Comparison of ENCODE assay signal across 22 cellular contexts in genomic region chr5:179422840-179423523, GRCh38.
DNase-seq lines count a peak whose midpoint lies in the region; ATAC-seq and TF ChIP-seq lines count a peak whose summit lies in the region.
"Had no signal": no experiment of that assay in that cellular context is flagged by ENCODE, and none has a peak within 500 bp of the region (broad histone marks: within the 10 kb centered on the region; RNA-seq: fewer than 3 reads in every experiment).

No MANE protein-coding gene starts in this region.

- H3K27me3 ChIP-seq in Karpas-422 (ENCODE audit: low read length): no peaks in the 10 kb centered on the region

- H3K9ac ChIP-seq in Karpas-422 (ENCODE audit: low read length): no peak overlapping the region

- DNase-seq in natural killer cell treated with Interleukin-12 subunit alpha and Interleukin-12 subunit beta and Interleukin-15 and Interleukin-18, amount 100 ng/mL, for 72 hours (ENCODE audit: low spot score): peak; percentile 50
- DNase-seq in natural killer cell (no peak), coronary artery (ENCODE audit: low spot score) (peak; percentile 54), posterior vena cava (ENCODE audit: low spot score) (peak; percentile 35), Karpas-422 (no peak)
- no peak for DNase-seq in activated CD8-positive, alpha-beta T cell treated with anti-CD3 and anti-CD28 coated beads, Interleukin-2, amount 10 ng/mL, durations not matched to agents 7 days and 5 days
- DNase-seq: C1 segment of cervical spinal cord; CD4-positive, alpha-beta memory T cell; COR-L47; DMS53; NCI-H1092; NCI-H1417 treated with DMSO at 0.1 percent for 48 hours; NCI-H187; NCI-H2081 treated with DMSO at 0.1 percent for 48 hours; NCI-H226; NCI-H510A had no signal

- H3K27ac ChIP-seq in coronary artery: no peak overlapping the region
- H3K27ac ChIP-seq in Karpas-422 (ENCODE audit: low read length): no peak overlapping the region
- H3K27ac ChIP-seq: HL-60, RWPE1 had no signal

- peaks cover 3 to 13% of the 10 kb centered on the region in 2 donors for H3K27me3 Mint-ChIP-seq in natural killer cell treated with Interleukin-12 subunit alpha and Interleukin-12 subunit beta and Interleukin-15 and Interleukin-18, amount 100 ng/mL, for 72 hours
- H3K27me3 Mint-ChIP-seq in natural killer cell (ENCODE audit: low read depth in 2 of 2): peaks cover 4 to 8% of the 10 kb centered on the region in 2 donors
- H3K27me3 Mint-ChIP-seq in activated CD8-positive, alpha-beta T cell treated with anti-CD3 and anti-CD28 coated beads, Interleukin-2, amount 10 ng/mL, durations not matched to agents 7 days and 5 days (ENCODE audit: low read depth): no peaks in the 10 kb centered on the region

- no peak overlapping the region for H3K4me2 ChIP-seq in Karpas-422 (ENCODE audit: low read depth, low read length, poor library complexity, severe bottlenecking)
- H3K4me2 ChIP-seq: GM23338 had no signal

- intact Hi-C loops in natural killer cell (cut with micrococcal nuclease) (no loop called here), posterior vena cava (cut with DNase I) (loop anchor here in 1 of 2 donors (5.0 kb wide), 1 partner anchor 354 kb away; no protein-coding TSS in a partner anchor)

- no peak overlapping the region for H3K4me3 ChIP-seq in coronary artery
- H3K4me3 ChIP-seq in Karpas-422 (ENCODE audit: low read length): no peak overlapping the region
- H3K4me3 ChIP-seq: GM23338, HAP-1 had no signal

- no peak overlapping the region for H2AFZ ChIP-seq in Karpas-422 (ENCODE audit: low read length)
- H2AFZ ChIP-seq: GM23338 had no signal

- no peaks in the 10 kb centered on the region for H3K4me1 Mint-ChIP-seq in natural killer cell treated with Interleukin-12 subunit alpha and Interleukin-12 subunit beta and Interleukin-15 and Interleukin-18, amount 100 ng/mL, for 72 hours (ENCODE audit: low read depth in 2 of 2)
- H3K4me1 Mint-ChIP-seq in natural killer cell: no peaks in the 10 kb centered on the region
- no peaks in the 10 kb centered on the region for H3K4me1 Mint-ChIP-seq in activated CD8-positive, alpha-beta T cell treated with anti-CD3 and anti-CD28 coated beads, Interleukin-2, amount 10 ng/mL, durations not matched to agents 7 days and 5 days (ENCODE audit: low read depth)
- H3K4me1 Mint-ChIP-seq: CD4-positive, alpha-beta memory T cell; IgD-negative memory B cell had no signal

- CTCF ChIA-PET in activated CD8-positive, alpha-beta T cell treated with anti-CD3 and anti-CD28 coated beads, Interleukin-2, amount 10 ng/mL, durations not matched to agents 7 days and 5 days (lab: Charles Lee): no interaction called here

- no peak overlapping the region for H3K27ac Mint-ChIP-seq in natural killer cell treated with Interleukin-12 subunit alpha and Interleukin-12 subunit beta and Interleukin-15 and Interleukin-18, amount 100 ng/mL, for 72 hours
- no peak overlapping the region for H3K27ac Mint-ChIP-seq in natural killer cell
- no peak overlapping the region for H3K27ac Mint-ChIP-seq in activated CD8-positive, alpha-beta T cell treated with anti-CD3 and anti-CD28 coated beads, Interleukin-2, amount 10 ng/mL, durations not matched to agents 7 days and 5 days
- H3K27ac Mint-ChIP-seq: GM23338 had no signal

- H3K36me3 ChIP-seq in Karpas-422 (ENCODE audit: insufficient read depth, low read length): no peaks in the 10 kb centered on the region
- H3K36me3 ChIP-seq: HAP-1 had no signal

- TF ChIP-seq CTCF in natural killer cell (IDR thresholded peaks at IDR 0.05) (no peak), coronary artery (IDR thresholded peaks at IDR 0.05) (no peak)

- H3K36me3 Mint-ChIP-seq in natural killer cell treated with Interleukin-12 subunit alpha and Interleukin-12 subunit beta and Interleukin-15 and Interleukin-18, amount 100 ng/mL, for 72 hours: no peaks in the 10 kb centered on the region
- no peaks in the 10 kb centered on the region for H3K36me3 Mint-ChIP-seq in natural killer cell
- H3K36me3 Mint-ChIP-seq in activated CD8-positive, alpha-beta T cell treated with anti-CD3 and anti-CD28 coated beads, Interleukin-2, amount 10 ng/mL, durations not matched to agents 7 days and 5 days (ENCODE audit: low read depth): no peaks in the 10 kb centered on the region
- H3K36me3 Mint-ChIP-seq: CD4-positive, alpha-beta memory T cell; IgD-negative memory B cell had no signal

- POLR2A ChIA-PET in activated CD8-positive, alpha-beta T cell treated with anti-CD3 and anti-CD28 coated beads, Interleukin-2, amount 10 ng/mL, durations not matched to agents 7 days and 5 days (lab: Charles Lee): no interaction called here

- no peak for ATAC-seq in natural killer cell treated with Interleukin-12 subunit alpha and Interleukin-12 subunit beta and Interleukin-15 and Interleukin-18, amount 100 ng/mL, for 72 hours
- ATAC-seq in natural killer cell (no peak), HG03108 (IDR thresholded peaks at IDR 0.05; ENCODE audit: unreplicated experiment) (no peak)
- ATAC-seq in activated CD8-positive, alpha-beta T cell treated with anti-CD3 and anti-CD28 coated beads, Interleukin-2, amount 10 ng/mL, durations not matched to agents 7 days and 5 days: no peak
- ATAC-seq: GM23338 had no signal

- no peak overlapping the region for H3K4me3 Mint-ChIP-seq in natural killer cell treated with Interleukin-12 subunit alpha and Interleukin-12 subunit beta and Interleukin-15 and Interleukin-18, amount 100 ng/mL, for 72 hours
- H3K4me3 Mint-ChIP-seq in natural killer cell: no peak overlapping the region
- no peak overlapping the region for H3K4me3 Mint-ChIP-seq in activated CD8-positive, alpha-beta T cell treated with anti-CD3 and anti-CD28 coated beads, Interleukin-2, amount 10 ng/mL, durations not matched to agents 7 days and 5 days
- H3K4me3 Mint-ChIP-seq: CD4-positive, alpha-beta memory T cell; GM23338; IgD-negative memory B cell had no signal

- no peaks in the 10 kb centered on the region for H4K20me1 ChIP-seq in Karpas-422 (ENCODE audit: insufficient read depth, low read depth, low read length)

- no peaks in the 10 kb centered on the region for H3K9me3 ChIP-seq in Karpas-422 (ENCODE audit: low read length)
- H3K9me3 ChIP-seq: HAP-1 had no signal

- no peaks in the 10 kb centered on the region for H3K9me3 Mint-ChIP-seq in natural killer cell treated with Interleukin-12 subunit alpha and Interleukin-12 subunit beta and Interleukin-15 and Interleukin-18, amount 100 ng/mL, for 72 hours
- H3K9me3 Mint-ChIP-seq in natural killer cell: no peaks in the 10 kb centered on the region
- H3K9me3 Mint-ChIP-seq in activated CD8-positive, alpha-beta T cell treated with anti-CD3 and anti-CD28 coated beads, Interleukin-2, amount 10 ng/mL, durations not matched to agents 7 days and 5 days (ENCODE audit: insufficient read depth): no peaks in the 10 kb centered on the region
- H3K9me3 Mint-ChIP-seq: CD4-positive, alpha-beta memory T cell; GM23338 had no signal

- H3K4me1 ChIP-seq in Karpas-422 (ENCODE audit: low read length): no peaks in the 10 kb centered on the region
- H3K4me1 ChIP-seq: HAP-1 had no signal

- H3K9me2 ChIP-seq in Karpas-422 (replicated peaks; ENCODE audit: insufficient read depth, low read length): no peaks in the 10 kb centered on the region

- no peaks in the 10 kb centered on the region for H3K79me2 ChIP-seq in Karpas-422 (ENCODE audit: low read length)

Comparison
In these comparisons a context has a peak if more than half of its experiments do, and no peak if none do; other contexts are left out.
1. DNase-seq: peak in natural killer cell treated with Interleukin-12 subunit alpha and Interleukin-12 subunit beta and Interleukin-15 and Interleukin-18, amount 100 ng/mL, for 72 hours (single experiment), coronary artery (single experiment) and posterior vena cava (single experiment); none in natural killer cell (single experiment), activated CD8-positive, alpha-beta T cell treated with anti-CD3 and anti-CD28 coated beads, Interleukin-2, amount 10 ng/mL, durations not matched to agents 7 days and 5 days (single experiment) and Karpas-422 (single experiment).